ENCODE assay signal across 20 cellular contexts in genomic region chr5:168842571-168843205, GRCh38.
"Had no signal": no experiment of that assay in that cellular context is flagged by ENCODE, and none has a peak within 500 bp of the region (broad histone marks: within the 10 kb centered on the region; RNA-seq: fewer than 3 reads in every experiment).

No MANE protein-coding gene starts in this region.

- H3K27ac Mint-ChIP-seq: activated naive CD8-positive, alpha-beta T cell; activated T-cell treated with anti-CD3 and anti-CD28 coated beads, Interleukin-2, amount 50 U/mL, for 24 hours; activated T-helper 17 cell treated with anti-CD3 and anti-CD28 coated beads, Interleukin-2, amount 50 U/mL, for 72 hours; endodermal cell; naive thymus-derived CD8-positive, alpha-beta T cell; stimulated activated naive B cell treated with anti-CD40 and anti-IgM and Interleukin-4, amounts not matched to agents 10 μg/mL and 1 μg/mL and 100 μg/mL, for 72 hours; T-helper 2 cell treated with Interferon-gamma antibody and Interleukin-4, amounts not matched to agents 5 μg/mL and 100 μg/mL, for 36 hours had no signal

- H3K4me3 ChIP-seq: breast epithelium, esophagus squamous epithelium, gastrocnemius medialis, transverse colon had no signal

- H3K9me3 Mint-ChIP-seq: activated T-cell treated with anti-CD3 and anti-CD28 coated beads, Interleukin-2, amount 50 U/mL, for 24 hours; endodermal cell; naive thymus-derived CD8-positive, alpha-beta T cell; stimulated activated naive B cell treated with anti-CD40 and anti-IgM and Interleukin-4, amounts not matched to agents 10 μg/mL and 1 μg/mL and 100 μg/mL, for 72 hours; T-helper 2 cell treated with Interferon-gamma antibody and Interleukin-4, amounts not matched to agents 5 μg/mL and 100 μg/mL, for 36 hours had no signal

- ATAC-seq: activated T-helper 17 cell treated with anti-CD3 and anti-CD28 coated beads, Interleukin-2, amount 50 U/mL, for 72 hours; left lobe of liver; naive thymus-derived CD8-positive, alpha-beta T cell; stimulated activated naive B cell treated with anti-CD40 and anti-IgM and Interleukin-4, amounts not matched to agents 10 μg/mL and 1 μg/mL and 100 μg/mL, for 72 hours had no signal

- H3K27me3 ChIP-seq: breast epithelium had no signal

- H3K36me3 Mint-ChIP-seq: activated naive CD8-positive, alpha-beta T cell; naive thymus-derived CD8-positive, alpha-beta T cell; stimulated activated naive B cell treated with anti-CD40 and anti-IgM and Interleukin-4, amounts not matched to agents 10 μg/mL and 1 μg/mL and 100 μg/mL, for 72 hours had no signal

- H3K4me1 ChIP-seq: breast epithelium, esophagus squamous epithelium, transverse colon had no signal

- DNase-seq: activated CD8-positive, alpha-beta memory T cell treated with anti-CD3 and anti-CD28 coated beads for 24 hours; activated CD8-positive, alpha-beta memory T cell treated with anti-CD3 and anti-CD28 coated beads, Interleukin-2, amount 50 U/mL, for 4 hours; activated naive CD4-positive, alpha-beta T cell; activated T-cell treated with anti-CD3 and anti-CD28 coated beads, Interleukin-2, amount 50 U/mL, for 24 hours; amniotic stem cell; cortex of kidney; endodermal cell; esophagus squamous epithelium; gastrocnemius medialis; head of caudate nucleus; naive thymus-derived CD8-positive, alpha-beta T cell; stimulated activated CD4-positive, alpha-beta T cell treated with anti-CD3 and anti-CD28 coated beads, Interleukin-2, amount 100 ng/mL, for 48 hours; stimulated activated CD8-positive, alpha-beta memory T cell treated with anti-CD3 and anti-CD28 coated beads, Interleukin-4, amount 100 ng/mL, for 48 hours; stimulated activated naive B cell treated with anti-CD40 and anti-IgM and Interleukin-4, amounts not matched to agents 10 μg/mL and 1 μg/mL and 100 μg/mL, for 72 hours; transverse colon had no signal

- H3K27ac ChIP-seq: breast epithelium, esophagus squamous epithelium, gastrocnemius medialis, transverse colon had no signal

- H3K9me3 ChIP-seq: breast epithelium, esophagus squamous epithelium, gastrocnemius medialis, transverse colon had no signal

- H3K4me1 Mint-ChIP-seq: naive thymus-derived CD8-positive, alpha-beta T cell; stimulated activated naive B cell treated with anti-CD40 and anti-IgM and Interleukin-4, amounts not matched to agents 10 μg/mL and 1 μg/mL and 100 μg/mL, for 72 hours had no signal

- H3K36me3 ChIP-seq: breast epithelium, esophagus squamous epithelium, gastrocnemius medialis, transverse colon had no signal

- H3K4me3 Mint-ChIP-seq: activated naive CD8-positive, alpha-beta T cell; activated T-cell treated with anti-CD3 and anti-CD28 coated beads, Interleukin-2, amount 50 U/mL, for 24 hours; activated T-helper 17 cell treated with anti-CD3 and anti-CD28 coated beads, Interleukin-2, amount 50 U/mL, for 72 hours; endodermal cell; naive thymus-derived CD8-positive, alpha-beta T cell; stimulated activated naive B cell treated with anti-CD40 and anti-IgM and Interleukin-4, amounts not matched to agents 10 μg/mL and 1 μg/mL and 100 μg/mL, for 72 hours; T-helper 2 cell treated with Interferon-gamma antibody and Interleukin-4, amounts not matched to agents 5 μg/mL and 100 μg/mL, for 36 hours had no signal
